8 cellular contexts compared by ENCODE assay signal in the genomic region with DNA sequence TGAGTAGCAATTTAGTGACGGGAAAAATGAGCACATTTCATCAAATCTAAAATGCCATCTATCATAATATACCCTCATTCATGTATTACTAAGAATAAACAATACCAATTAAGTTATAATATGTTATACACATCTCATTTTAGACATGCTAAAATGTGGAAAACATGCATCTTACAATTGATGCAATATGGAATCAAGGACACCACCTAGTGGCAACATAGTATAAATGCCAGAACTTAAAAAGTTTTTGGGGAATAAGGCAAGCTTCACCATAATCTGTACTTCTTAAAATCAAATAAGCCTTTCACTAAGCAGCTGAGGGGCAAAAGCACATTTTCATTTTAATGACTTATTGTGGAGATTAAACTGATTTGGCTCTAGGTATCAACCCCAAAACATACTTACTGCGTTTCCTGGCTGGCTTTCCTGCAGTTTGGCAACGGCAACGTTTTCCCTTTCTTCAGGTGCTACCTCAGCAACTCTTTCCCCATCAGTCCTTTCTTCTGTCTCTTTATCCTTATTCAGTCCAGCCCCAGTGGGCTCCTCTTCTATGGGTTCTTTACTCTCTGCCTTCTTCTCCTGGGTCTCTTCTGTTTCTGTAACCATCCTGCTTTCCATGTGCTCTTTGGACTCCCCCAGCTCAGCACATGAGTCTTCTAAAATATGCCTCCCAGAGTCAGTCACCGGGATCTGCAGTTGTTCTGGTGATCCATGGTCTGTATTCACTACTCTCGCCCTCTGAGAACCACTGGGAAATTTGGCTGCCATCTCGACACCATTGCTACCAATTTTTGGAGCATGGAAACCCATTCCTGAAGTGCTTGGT. TPM values are rescaled to one million over a fixed set of nuclear protein-coding genes. Genes with fewer than 3 reads are reported as not detected.
DNase-seq lines count a peak whose midpoint lies in the region; ATAC-seq, FAIRE-seq and TF ChIP-seq lines count a peak whose summit lies in the region.

No MANE protein-coding gene starts in this region.

- TF ChIP-seq RAD21 in A549 (conservative IDR thresholded peaks at IDR 0.05 in 1 of 2, IDR thresholded peaks at IDR 0.05 in 1 of 2): peak; percentile 46 to 50; a peak in 4 of 5 replicates

- no peaks in the 10 kb centered on the region for H3K9me3 ChIP-seq in A549

- H3K27ac ChIP-seq in A549 (no peak overlapping the region), brain microvascular endothelial cell (no peak overlapping the region)

- peaks cover 61% of the 10 kb centered on the region for H3K36me3 ChIP-seq in brain microvascular endothelial cell (replicated peaks)

- H3K4me2 ChIP-seq in A549: no peak overlapping the region

- H3K4me1 ChIP-seq in A549: no peaks in the 10 kb centered on the region

- peak; percentile 77 for TF ChIP-seq CTCF in A549 (IDR thresholded peaks at IDR 0.05)
- peak; percentile 62 for TF ChIP-seq CTCF in GM10266 (IDR thresholded peaks at IDR 0.05; ENCODE audit: control insufficient read depth, insufficient read depth, low read depth, missing control alignments)
- peak; percentile 44 for TF ChIP-seq CTCF in brain microvascular endothelial cell (IDR thresholded peaks at IDR 0.05; ENCODE audit: low read depth, low read length, missing control alignments)

- no peak for TF ChIP-seq EP300 in A549 (IDR thresholded peaks at IDR 0.05)

- ATAC-seq in A549 (peak; percentile 56 to 72; a peak in 4 of 6 replicates), HG03521 (IDR thresholded peaks at IDR 0.05; ENCODE audit: unreplicated experiment) (no peak), HG02870 (IDR thresholded peaks at IDR 0.05; ENCODE audit: unreplicated experiment) (no peak)

- DNase-seq in A549 (ENCODE audit: low read depth in 1 of 2, low spot score in 1 of 2) (peak; percentile 42 to 58), GM10266 (ENCODE audit: extremely low spot score) (no peak), NCI-H2227 treated with DMSO at 0.1 percent for 48 hours (lab: John Stamatoyannopoulos, UW) (peak; percentile 32), brain microvascular endothelial cell (no peak), medulla oblongata (ENCODE audit: extremely low spot score) (peak; percentile 64), HuH-7.5 (ENCODE audit: low spot score) (no peak)

- POLR2A ChIA-PET in A549 (lab: Yijun Ruan, JAX): interaction anchor here (1.2 to 3.2 kb wide), 2 partner anchors 12 to 74 kb away, joined by 13 to 20 read pairs; partner anchors contain the start of genes H3-3A and SDE2

- in situ Hi-C loops in brain microvascular endothelial cell (cut with HindIII; ENCODE audit: low pct_ligation_motif_present, low sequenced_read_pairs): loop anchor here (25.0 kb wide), 2 partner anchors 175 to 525 kb away; partner anchors contain the start of gene EPHX1

- TF ChIP-seq POLR2A in A549 (IDR thresholded peaks at IDR 0.05; ENCODE audit: low read length): no peak

- H3K4me3 ChIP-seq in A549 (no peak overlapping the region), brain microvascular endothelial cell (ENCODE audit: low read depth, low read length) (no peak overlapping the region)

- CTCF ChIA-PET in A549 (lab: Yijun Ruan, JAX): interaction anchor here (0.6 to 6.7 kb wide), 40 partner anchors 9 to 668 kb away, joined by 3 to 74 read pairs (median 4); partner anchors contain the start of gene SDE2

- FAIRE-seq in A549 (lab: Jason Lieb, UNC): peak; percentile 67

- WGBS in A549 (ENCODE audit: missing lambda C conversion rate): 79% methylated on average over 7 of the region's 7 CpGs

- no peaks in the 10 kb centered on the region for H3K27me3 ChIP-seq in brain microvascular endothelial cell (replicated peaks)

TF ChIP-seq in A549, 52 proteins besides CTCF, POLR2A, EP300 and RAD21:
- TF ChIP-seq SMC3 (IDR thresholded peaks at IDR 0.05) (peak; percentile 45), HOXB13 (CRISPR knock-in tag; IDR thresholded peaks at IDR 0.05; ENCODE audit: low read depth) (no peak), MAFK (IDR thresholded peaks at IDR 0.05; ENCODE audit: partially characterized antibody) (peak; percentile 3), CEBPB (IDR thresholded peaks at IDR 0.05) (peak in 1 of 2 experiments; percentile 59; a peak in 1 of 4 replicates)

RNA-seq across cellular contexts. Expression of gene SDE2, which starts 11.4 kb away (rescaled TPM):
- polyA plus RNA-seq in A549 (2011; rRNA removed): 15.6 and 24.8 TPM in 2 replicates
- 5.0 and 5.4 TPM in 2 replicates for polyA plus RNA-seq in A549 (2012; cell fraction: cytosol; rRNA removed)
- polyA plus RNA-seq in A549 (2012; cell fraction: nucleus; rRNA removed): 3.6 and 8.2 TPM in 2 replicates
- 8.4 to 9.2 TPM (median 8.8 TPM) in 3 replicates for polyA plus RNA-seq in A549 (2017; fragmentation: RNase III; extraction: RNeasy Plus Mini Kit Qiagen cat#74134 plus additional on column Dnase treatment)
- 11.2 and 13.6 TPM in 2 replicates for polyA minus RNA-seq in A549 (2011; rRNA and poly(A)+ RNA removed)

RNA-seq across cellular contexts. Expression of gene LEFTY2, which starts 46.7 kb away (rescaled TPM):
- polyA plus RNA-seq in A549 (2011; rRNA removed) (0.08 TPM in 1 of 2 replicates, not detected in the other), A549 (2017; fragmentation: RNase III; extraction: RNeasy Plus Mini Kit Qiagen cat#74134 plus additional on column Dnase treatment) (not detected in 3 replicates)
- polyA plus RNA-seq in A549 (2012; cell fraction: cytosol; rRNA removed): 0.04 and 0.07 TPM in 2 replicates
- polyA plus RNA-seq in A549 (2012; cell fraction: nucleus; rRNA removed): 0.05 TPM in 1 of 2 replicates, not detected in the other
- polyA minus RNA-seq in A549 (2011; rRNA and poly(A)+ RNA removed): not detected in 2 replicates

Comparison
In these comparisons a context has a peak if more than half of its experiments do, and no peak if none do; other contexts are left out.
1. ATAC-seq: peak in A549 (2 of 2); none in HG03521 (single experiment) and HG02870 (single experiment).
2. DNase-seq: peak in A549 (2 of 2), NCI-H2227 treated with DMSO at 0.1 percent for 48 hours (single experiment) and medulla oblongata (single experiment); none in GM10266 (single experiment), brain microvascular endothelial cell (single experiment) and HuH-7.5 (single experiment).
3. Peak in every context shown above with its lines, with median percentiles within 50 percentile points of each other: CTCF ChIP-seq.